18 cellular contexts compared by ENCODE assay signal in the genomic region with DNA sequence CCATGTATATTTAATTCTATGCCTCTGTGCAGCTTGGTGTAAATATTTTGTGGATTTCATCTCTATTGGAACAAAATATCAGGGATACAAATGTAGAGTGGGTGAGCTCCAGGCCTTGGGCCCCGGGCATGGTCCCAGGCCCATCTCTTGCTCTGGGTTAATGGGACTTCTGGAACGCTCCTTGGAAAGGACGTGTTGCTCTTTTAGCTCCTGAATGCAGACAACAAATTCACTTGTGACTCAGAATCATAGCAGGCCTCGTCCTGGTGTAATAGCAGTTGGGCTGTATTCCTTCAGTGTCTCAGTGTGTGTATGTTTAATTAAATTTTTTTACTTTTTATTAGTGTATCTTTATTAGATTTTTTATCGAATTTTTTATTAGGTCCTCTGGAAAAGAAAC.
"Had no signal": no experiment of that assay in that cellular context is flagged by ENCODE, and none has a peak within 500 bp of the region (broad histone marks: within the 10 kb centered on the region; RNA-seq: fewer than 3 reads in every experiment).

No MANE protein-coding gene starts in this region.

- DNase-seq: activated CD8-positive, alpha-beta memory T cell treated with anti-CD3 and anti-CD28 coated beads for 24 hours; activated CD8-positive, alpha-beta memory T cell treated with anti-CD3 and anti-CD28 coated beads, Interleukin-2, amount 50 U/mL, for 48 hours; activated naive CD4-positive, alpha-beta T cell treated with Interleukin-2 at 50 U/mL for 16 hours; activated naive CD8-positive, alpha-beta T cell treated with anti-CD3 and anti-CD28 coated beads for 36 hours; activated T-cell treated with anti-CD3 and anti-CD28 coated beads, Interleukin-2, amount 50 U/mL, for 4 hours; cerebellar nuclear complex; cortex of kidney; immature natural killer cell; lower lobe of right lung; mesendoderm; naive thymus-derived CD4-positive, alpha-beta T cell; occipital lobe; stimulated activated CD4-positive, alpha-beta T cell treated with anti-CD3 and anti-CD28 coated beads, Interleukin-4, amount 100 ng/mL, for 24 hours; stimulated activated naive CD4-positive, alpha-beta T cell treated with Interleukin-2 at 50 U/mL for 16 hours; T-helper 1 cell had no signal

- ATAC-seq: activated T-cell treated with anti-CD3 and anti-CD28 coated beads, Interleukin-2, amount 50 U/mL, for 4 hours; left lobe of liver; naive thymus-derived CD4-positive, alpha-beta T cell; WTC11 had no signal

- H3K27ac ChIP-seq: epithelial cell of prostate, lower lobe of right lung had no signal

- H3K9me3 ChIP-seq: lower lobe of right lung had no signal

- H3K4me3 ChIP-seq: lower lobe of right lung had no signal

- H3K36me3 ChIP-seq: lower lobe of right lung had no signal
